Comparison of ENCODE assay signal across 27 cellular contexts in the genomic region with DNA sequence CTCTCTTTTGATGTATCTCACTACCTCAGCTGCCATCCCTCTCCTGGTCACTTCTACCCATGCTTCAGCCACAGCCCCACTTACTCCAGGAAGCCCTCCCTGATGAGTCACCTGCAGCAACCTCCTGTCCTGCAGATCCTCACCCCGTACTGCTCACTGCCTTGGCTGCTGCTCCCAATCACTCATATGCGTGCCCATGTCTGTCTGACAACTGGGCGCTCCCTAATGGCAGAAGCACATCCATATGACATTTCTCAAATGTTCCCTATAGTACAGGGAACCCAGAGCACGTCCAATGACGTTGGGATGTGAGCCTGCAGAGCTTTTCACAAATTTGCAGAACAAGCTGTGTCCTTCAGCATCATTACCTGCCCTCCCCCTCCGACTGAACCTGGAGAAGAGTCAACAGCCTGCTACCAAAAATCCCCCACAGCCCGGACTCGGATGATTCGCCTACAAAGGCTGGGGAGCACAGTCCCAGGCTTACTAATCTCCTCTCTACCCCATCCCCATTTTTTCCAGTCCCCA.
DNase-seq lines count a peak whose midpoint lies in the region; ATAC-seq, FAIRE-seq and TF ChIP-seq lines count a peak whose summit lies in the region.
"Had no signal": no experiment of that assay in that cellular context is flagged by ENCODE, and none has a peak within 500 bp of the region (broad histone marks: within the 10 kb centered on the region; RNA-seq: fewer than 3 reads in every experiment).

No MANE protein-coding gene starts in this region.

- no peak overlapping the region for H3K4me3 Mint-ChIP-seq in activated CD8-positive, alpha-beta memory T cell treated with anti-CD3 and anti-CD28 coated beads, Interleukin-2, amount 10 ng/mL, durations not matched to agents 7 days and 5 days
- no peak overlapping the region for H3K4me3 Mint-ChIP-seq in activated CD4-positive, alpha-beta memory T cell treated with anti-CD3 and anti-CD28 coated beads, Interleukin-2, amount 10 ng/mL, durations not matched to agents 7 days and 5 days
- H3K4me3 Mint-ChIP-seq: activated CD8-positive, alpha-beta T cell treated with anti-CD3 and anti-CD28 coated beads for 36 hours; activated naive CD8-positive, alpha-beta T cell; GM23338; immature natural killer cell; T-helper 1 cell treated with Interleukin-12 subunit alpha and Interleukin-12 subunit beta and Interleukin-4 antibody, amounts not matched to agents 30 μg/mL and 1 μg/mL, for 36 hours had no signal

- H3K4me1 ChIP-seq in kidney (ENCODE audit: control insufficient read depth in 1 of 2, insufficient read depth in 1 of 2, low read depth in 1 of 2, low read length in 2 of 2) = no peaks in the 10 kb centered on the region
- H3K4me1 ChIP-seq: A549, ascending aorta, left lung, testis, uterus had no signal

- no peak overlapping the region for H3K4me3 ChIP-seq in kidney (ENCODE audit: low read length in 2 of 2)
- H3K4me3 ChIP-seq: A549, ascending aorta, GM23338, left lung, testis, uterus had no signal

- peaks cover 13% of the 10 kb centered on the region for H3K4me1 Mint-ChIP-seq in activated CD8-positive, alpha-beta memory T cell treated with anti-CD3 and anti-CD28 coated beads, Interleukin-2, amount 10 ng/mL, durations not matched to agents 7 days and 5 days
- peaks cover 14% of the 10 kb centered on the region for H3K4me1 Mint-ChIP-seq in activated CD4-positive, alpha-beta memory T cell treated with anti-CD3 and anti-CD28 coated beads, Interleukin-2, amount 10 ng/mL, durations not matched to agents 7 days and 5 days

- H3K27ac ChIP-seq in kidney (ENCODE audit: low read depth in 2 of 2, low read length in 2 of 2) = no peak overlapping the region
- no peak overlapping the region for H3K27ac ChIP-seq in RWPE1
- H3K27ac ChIP-seq: A549, ascending aorta, left lung, neutrophil, testis, uterus had no signal

- POLR2A ChIA-PET in activated CD4-positive, alpha-beta memory T cell treated with anti-CD3 and anti-CD28 coated beads, Interleukin-2, amount 10 ng/mL, durations not matched to agents 7 days and 5 days (lab: Charles Lee) = no interaction called here
- POLR2A ChIA-PET in RWPE1 (lab: Yijun Ruan, JAX; ENCODE audit: low non-redundant PET) = no interaction called here

- H3K27ac Mint-ChIP-seq in activated CD8-positive, alpha-beta memory T cell treated with anti-CD3 and anti-CD28 coated beads, Interleukin-2, amount 10 ng/mL, durations not matched to agents 7 days and 5 days = no peak overlapping the region
- no peak overlapping the region for H3K27ac Mint-ChIP-seq in activated CD4-positive, alpha-beta memory T cell treated with anti-CD3 and anti-CD28 coated beads, Interleukin-2, amount 10 ng/mL, durations not matched to agents 7 days and 5 days
- H3K27ac Mint-ChIP-seq: activated CD8-positive, alpha-beta T cell treated with anti-CD3 and anti-CD28 coated beads for 36 hours; activated naive CD8-positive, alpha-beta T cell; CD4-positive, alpha-beta memory T cell; GM23338; immature natural killer cell; T-helper 1 cell treated with Interleukin-12 subunit alpha and Interleukin-12 subunit beta and Interleukin-4 antibody, amounts not matched to agents 30 μg/mL and 1 μg/mL, for 36 hours had no signal

- TF ChIP-seq CTCF in kidney (IDR thresholded peaks at IDR 0.05; ENCODE audit: borderline replicate concordance, extremely low read depth, insufficient read depth) (no peak), RWPE1 (conservative IDR thresholded peaks at IDR 0.05; ENCODE audit: low read depth) (no peak)

- ATAC-seq in activated CD8-positive, alpha-beta memory T cell treated with anti-CD3 and anti-CD28 coated beads, Interleukin-2, amount 10 ng/mL, durations not matched to agents 7 days and 5 days = no peak
- ATAC-seq: activated CD8-positive, alpha-beta T cell treated with anti-CD3 and anti-CD28 coated beads for 36 hours had no signal

- H3K27me3 Mint-ChIP-seq in activated CD8-positive, alpha-beta memory T cell treated with anti-CD3 and anti-CD28 coated beads, Interleukin-2, amount 10 ng/mL, durations not matched to agents 7 days and 5 days = peaks cover 33% of the 10 kb centered on the region
- H3K27me3 Mint-ChIP-seq in activated CD4-positive, alpha-beta memory T cell treated with anti-CD3 and anti-CD28 coated beads, Interleukin-2, amount 10 ng/mL, durations not matched to agents 7 days and 5 days = peaks cover 42% of the 10 kb centered on the region

- intact Hi-C loops in kidney (cut with DNase I) = no loop called here

- H3K36me3 Mint-ChIP-seq in activated CD8-positive, alpha-beta memory T cell treated with anti-CD3 and anti-CD28 coated beads, Interleukin-2, amount 10 ng/mL, durations not matched to agents 7 days and 5 days = no peaks in the 10 kb centered on the region
- no peaks in the 10 kb centered on the region for H3K36me3 Mint-ChIP-seq in activated CD4-positive, alpha-beta memory T cell treated with anti-CD3 and anti-CD28 coated beads, Interleukin-2, amount 10 ng/mL, durations not matched to agents 7 days and 5 days (ENCODE audit: low read depth)
- H3K36me3 Mint-ChIP-seq: activated naive CD8-positive, alpha-beta T cell; CD4-positive, alpha-beta memory T cell; immature natural killer cell had no signal

- no peaks in the 10 kb centered on the region for H3K36me3 ChIP-seq in kidney (ENCODE audit: control insufficient read depth in 1 of 2, insufficient read depth in 2 of 2, low read length in 2 of 2)
- H3K36me3 ChIP-seq: ascending aorta, left lung, neutrophil, uterus had no signal

- no peaks in the 10 kb centered on the region for H3K9me3 Mint-ChIP-seq in activated CD8-positive, alpha-beta memory T cell treated with anti-CD3 and anti-CD28 coated beads, Interleukin-2, amount 10 ng/mL, durations not matched to agents 7 days and 5 days (ENCODE audit: low read depth)
- no peaks in the 10 kb centered on the region for H3K9me3 Mint-ChIP-seq in activated CD4-positive, alpha-beta memory T cell treated with anti-CD3 and anti-CD28 coated beads, Interleukin-2, amount 10 ng/mL, durations not matched to agents 7 days and 5 days
- H3K9me3 Mint-ChIP-seq: activated CD8-positive, alpha-beta T cell treated with anti-CD3 and anti-CD28 coated beads for 36 hours; immature natural killer cell; T-helper 1 cell treated with Interleukin-12 subunit alpha and Interleukin-12 subunit beta and Interleukin-4 antibody, amounts not matched to agents 30 μg/mL and 1 μg/mL, for 36 hours had no signal

- DNase-seq in activated CD8-positive, alpha-beta memory T cell treated with anti-CD3 and anti-CD28 coated beads for 24 hours = peak; percentile 42
- DNase-seq in activated CD8-positive, alpha-beta memory T cell treated with anti-CD3 and anti-CD28 coated beads, Interleukin-2, amount 10 ng/mL, durations not matched to agents 7 days and 5 days = no peak
- peak; percentile 13 for DNase-seq in activated CD4-positive, alpha-beta memory T cell treated with anti-CD3 and anti-CD28 coated beads, Interleukin-2, amount 10 ng/mL, durations not matched to agents 7 days and 5 days
- DNase-seq in kidney (peak; percentile 12), NOMO-1 treated with DMSO at 0.1 percent for 48 hours (lab: John Stamatoyannopoulos, UW; ENCODE audit: unreplicated experiment) (no peak), HuH-7 (ENCODE audit: low spot score) (no peak), RWPE1 (ENCODE audit: low spot score) (no peak), pons (ENCODE audit: low spot score) (no peak)
- DNase-seq: activated CD4-positive, CD25-positive, alpha-beta regulatory T cell treated with anti-CD3 and anti-CD28 coated beads, Interleukin-2, amount 50 U/mL, for 72 hours; activated CD8-positive, alpha-beta T cell treated with anti-CD3 and anti-CD28 coated beads for 36 hours; activated effector memory CD4-positive, alpha-beta T cell treated with Interleukin-2 at 50 U/mL for 16 hours; activated T-cell treated with anti-CD3 and anti-CD28 coated beads for 4 hours; CD4-positive, alpha-beta memory T cell; immature natural killer cell; left lung; NCI-H1048; NCI-H187; NCI-H2171 treated with DMSO at 0.1 percent for 48 hours; stimulated activated naive CD4-positive, alpha-beta T cell treated with Interleukin-2 at 50 U/mL for 16 hours had no signal

- no peak overlapping the region for H3K9ac ChIP-seq in kidney (ENCODE audit: low read length in 2 of 2)

- CTCF ChIA-PET in activated CD8-positive, alpha-beta memory T cell treated with anti-CD3 and anti-CD28 coated beads, Interleukin-2, amount 10 ng/mL, durations not matched to agents 7 days and 5 days (lab: Charles Lee) = interaction anchor here (0.5 to 3.9 kb wide), 3 partner anchors 17 to 116 kb away, joined by 3 to 13 read pairs (median 3); no protein-coding TSS in a partner anchor
- CTCF ChIA-PET in activated CD4-positive, alpha-beta memory T cell treated with anti-CD3 and anti-CD28 coated beads, Interleukin-2, amount 10 ng/mL, durations not matched to agents 7 days and 5 days (lab: Charles Lee) = interaction anchor here (2.5 to 6.5 kb wide), 2 partner anchors 18 to 389 kb away, joined by 9 to 43 read pairs; no protein-coding TSS in a partner anchor
- CTCF ChIA-PET in RWPE1 (lab: Yijun Ruan, JAX) = interaction anchor here (0.7 to 1.2 kb wide), 2 partner anchors 36 to 258 kb away, joined by 3 to 4 read pairs; no protein-coding TSS in a partner anchor

- FAIRE-seq in kidney (lab: Jason Lieb, UNC) = no peak
- FAIRE-seq: A549 had no signal

- no peaks in the 10 kb centered on the region for H3K9me3 ChIP-seq in kidney (ENCODE audit: control insufficient read depth in 1 of 2, low read length in 2 of 2)
- H3K9me3 ChIP-seq: A549, ascending aorta, left lung, neutrophil, testis, uterus had no signal

Comparison
In these comparisons a context has a peak if more than half of its experiments do, and no peak if none do; other contexts are left out.
1. DNase-seq: peak in activated CD8-positive, alpha-beta memory T cell treated with anti-CD3 and anti-CD28 coated beads for 24 hours (single experiment), activated CD4-positive, alpha-beta memory T cell treated with anti-CD3 and anti-CD28 coated beads, Interleukin-2, amount 10 ng/mL, durations not matched to agents 7 days and 5 days (single experiment) and kidney (single experiment); none in activated CD8-positive, alpha-beta memory T cell treated with anti-CD3 and anti-CD28 coated beads, Interleukin-2, amount 10 ng/mL, durations not matched to agents 7 days and 5 days (single experiment), NOMO-1 treated with DMSO at 0.1 percent for 48 hours (single experiment), HuH-7 (single experiment), RWPE1 (single experiment) and pons (single experiment).